Comparison of ENCODE assay signal across 8 cellular contexts in genomic region chr19:33205110-33205509, GRCh38. TPM values are rescaled to one million over a fixed set of nuclear protein-coding genes. Genes with fewer than 3 reads are reported as not detected.
"Had no signal": no experiment of that assay in that cellular context is flagged by ENCODE, and none has a peak within 500 bp of the region (broad histone marks: within the 10 kb centered on the region; RNA-seq: fewer than 3 reads in every experiment).

No MANE protein-coding gene starts in this region.

- H3K4me1 ChIP-seq: HAP-1 had no signal

- H3K27ac ChIP-seq: GM23248 had no signal

- H2AFZ ChIP-seq: GM23248 had no signal

- ATAC-seq: HCT116 had no signal

- DNase-seq: GM23248, GOT3, IMR-90 had no signal

- H3K9me3 ChIP-seq: HAP-1 had no signal

- FAIRE-seq: HTR-8/SVneo had no signal

- H3K4me3 ChIP-seq: GM23248, HAP-1 had no signal

- H3K9ac ChIP-seq: GM23248 had no signal

RNA-seq across cellular contexts. Expression of gene LRP3, which starts 11.0 kb away (rescaled TPM):
- total RNA-seq: HT-29 had no signal

RNA-seq across cellular contexts. Expression of gene SLC7A10, which starts 20.5 kb away (rescaled TPM):
- total RNA-seq: GM23248, H4, HT-29, IMR-90 had no signal
- polyA plus RNA-seq: GM23248, IMR-90 had no signal
